In the genomic region with DNA sequence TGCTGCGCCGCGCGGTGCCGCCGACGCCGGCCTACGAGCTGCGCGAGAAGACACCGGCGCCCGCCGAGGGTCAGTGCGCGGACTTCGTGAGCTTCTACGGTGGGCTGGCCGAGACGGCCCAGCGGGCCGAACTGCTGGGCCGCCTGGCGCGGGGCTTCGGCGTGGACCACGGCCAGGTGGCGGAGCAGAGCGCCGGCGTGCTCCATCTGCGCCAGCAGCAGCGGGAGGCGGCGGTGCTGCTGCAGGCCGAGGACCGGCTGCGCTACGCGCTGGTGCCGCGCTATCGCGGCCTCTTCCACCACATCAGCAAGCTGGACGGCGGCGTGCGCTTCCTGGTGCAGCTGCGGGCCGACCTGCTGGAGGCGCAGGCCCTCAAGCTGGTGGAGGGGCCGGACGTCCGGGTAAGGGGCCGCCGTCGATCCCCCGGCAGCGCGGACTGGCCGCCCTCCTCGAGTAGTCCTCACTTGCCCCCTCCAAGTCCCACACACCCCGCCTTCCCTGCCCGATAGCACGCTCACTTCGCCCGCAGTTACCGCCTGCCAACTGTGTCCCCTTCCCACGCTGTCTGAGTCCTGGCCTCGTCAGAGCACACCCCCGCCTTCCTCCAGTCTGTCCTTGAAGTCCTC, we compare ENCODE assay signal across 1 cellular context.
TF ChIP-seq lines count a peak whose summit lies in the region.

No MANE protein-coding gene starts in this region.

TF ChIP-seq in K562, 482 proteins besides CTCF, POLR2A, EP300 and RAD21 (continued from another document and continues in another):
- no peak for TF ChIP-seq SMARCE1 (IDR thresholded peaks at IDR 0.05)
- no peak; a peak in 1 of 4 replicates for TF ChIP-seq HDAC1 (IDR thresholded peaks at IDR 0.05)
- peak; percentile 41; the same call in 1 of the 2 replicates for TF ChIP-seq ATF7 (IDR thresholded peaks at IDR 0.05)
- TF ChIP-seq, protein P1, sequence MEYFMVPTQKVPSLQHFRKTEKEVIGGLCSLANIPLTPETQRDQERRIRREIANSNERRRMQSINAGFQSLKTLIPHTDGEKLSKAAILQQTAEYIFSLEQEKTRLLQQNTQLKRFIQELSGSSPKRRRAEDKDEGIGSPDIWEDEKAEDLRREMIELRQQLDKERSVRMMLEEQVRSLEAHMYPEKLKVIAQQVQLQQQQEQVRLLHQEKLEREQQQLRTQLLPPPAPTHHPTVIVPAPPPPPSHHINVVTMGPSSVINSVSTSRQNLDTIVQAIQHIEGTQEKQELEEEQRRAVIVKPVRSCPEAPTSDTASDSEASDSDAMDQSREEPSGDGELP (CRISPR knock-in tag; IDR thresholded peaks at IDR 0.05; ENCODE audit: borderline replicate concordance), result peak; percentile 61; the same call in 1 of the 2 replicates
- no peak for TF ChIP-seq ZNF584 (CRISPR knock-in tag; IDR thresholded peaks at IDR 0.05; ENCODE audit: low read depth)
- TF ChIP-seq KLF1 (tag; IDR thresholded peaks at IDR 0.05), result no peak; the same call in 1 of the 2 replicates
- TF ChIP-seq ETS2 (tag; IDR thresholded peaks at IDR 0.05; ENCODE audit: borderline replicate concordance, poor library complexity, severe bottlenecking), result no peak
- no peak for TF ChIP-seq MAFF (IDR thresholded peaks at IDR 0.05; ENCODE audit: low read length)
- TF ChIP-seq NFXL1 (CRISPR knock-in tag; IDR thresholded peaks at IDR 0.05), result no peak
- TF ChIP-seq ASH1L (IDR thresholded peaks at IDR 0.05; ENCODE audit: borderline replicate concordance, low read depth, partially characterized antibody), result no peak
- no peak for TF ChIP-seq ZNF134 (CRISPR knock-in tag; conservative IDR thresholded peaks at IDR 0.05)
- no peak; the same call in 1 of the 2 replicates for TF ChIP-seq HNRNPL (IDR thresholded peaks at IDR 0.05; ENCODE audit: low read depth, low read length)
- TF ChIP-seq POLR2AphosphoS2 (IDR thresholded peaks at IDR 0.05; ENCODE audit: low read length), result no peak
- peak; percentile 82 for TF ChIP-seq RBBP5 (IDR thresholded peaks at IDR 0.05; ENCODE audit: borderline replicate concordance, insufficient read depth, low read length, poor library complexity, severe bottlenecking)
- TF ChIP-seq TCFL5 (CRISPR knock-in tag; conservative IDR thresholded peaks at IDR 0.05), result no peak
- no peak for TF ChIP-seq CBFB (CRISPR knock-in tag; IDR thresholded peaks at IDR 0.05)
- TF ChIP-seq NR4A1 (CRISPR knock-in tag; IDR thresholded peaks at IDR 0.05), result no peak
- TF ChIP-seq NR4A1 (tag; IDR thresholded peaks at IDR 0.05), result 0 out of 2 replicates have a peak, but pooled peaks have one; percentile 22
- TF ChIP-seq, protein P2, sequence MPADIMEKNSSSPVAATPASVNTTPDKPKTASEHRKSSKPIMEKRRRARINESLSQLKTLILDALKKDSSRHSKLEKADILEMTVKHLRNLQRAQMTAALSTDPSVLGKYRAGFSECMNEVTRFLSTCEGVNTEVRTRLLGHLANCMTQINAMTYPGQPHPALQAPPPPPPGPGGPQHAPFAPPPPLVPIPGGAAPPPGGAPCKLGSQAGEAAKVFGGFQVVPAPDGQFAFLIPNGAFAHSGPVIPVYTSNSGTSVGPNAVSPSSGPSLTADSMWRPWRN (IDR thresholded peaks at IDR 0.05; ENCODE audit: low read depth), result no peak
- TF ChIP-seq CREB1 (IDR thresholded peaks at IDR 0.05), result peak; percentile 23; the same call in 1 of the 2 replicates
- no peak for TF ChIP-seq CREB1 (CRISPR knock-in tag; IDR thresholded peaks at IDR 0.05)
- TF ChIP-seq ZFPM2 (CRISPR knock-in tag; IDR thresholded peaks at IDR 0.05), result no peak
- peak; percentile 43; the same call in 1 of the 2 replicates for TF ChIP-seq ZNF583 (CRISPR knock-in tag; IDR thresholded peaks at IDR 0.05)
- no peak for TF ChIP-seq MXI1 (IDR thresholded peaks at IDR 0.05; ENCODE audit: low read depth, low read length)
- TF ChIP-seq TRIM24 (IDR thresholded peaks at IDR 0.05), result no peak
- TF ChIP-seq COPS2 (conservative IDR thresholded peaks at IDR 0.05), result no peak
- no peak for TF ChIP-seq RCOR1 (IDR thresholded peaks at IDR 0.05; ENCODE audit: borderline replicate concordance in 1 of 2, low read depth in 2 of 2, low read length in 2 of 2)
- TF ChIP-seq, protein P3, sequence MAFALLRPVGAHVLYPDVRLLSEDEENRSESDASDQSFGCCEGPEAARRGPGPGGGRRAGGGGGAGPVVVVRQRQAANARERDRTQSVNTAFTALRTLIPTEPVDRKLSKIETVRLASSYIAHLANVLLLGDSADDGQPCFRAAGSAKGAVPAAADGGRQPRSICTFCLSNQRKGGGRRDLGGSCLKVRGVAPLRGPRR (CRISPR knock-in tag; IDR thresholded peaks at IDR 0.05), result no peak
- no peak for TF ChIP-seq TAF9B (IDR thresholded peaks at IDR 0.05; ENCODE audit: partially characterized antibody)
- TF ChIP-seq GABPB1 (CRISPR knock-in tag; IDR thresholded peaks at IDR 0.05), result no peak; the same call in 1 of the 2 replicates
- TF ChIP-seq ZBTB1 (CRISPR knock-in tag; IDR thresholded peaks at IDR 0.05; ENCODE audit: borderline replicate concordance, low read depth), result no peak
- TF ChIP-seq, protein P4, sequence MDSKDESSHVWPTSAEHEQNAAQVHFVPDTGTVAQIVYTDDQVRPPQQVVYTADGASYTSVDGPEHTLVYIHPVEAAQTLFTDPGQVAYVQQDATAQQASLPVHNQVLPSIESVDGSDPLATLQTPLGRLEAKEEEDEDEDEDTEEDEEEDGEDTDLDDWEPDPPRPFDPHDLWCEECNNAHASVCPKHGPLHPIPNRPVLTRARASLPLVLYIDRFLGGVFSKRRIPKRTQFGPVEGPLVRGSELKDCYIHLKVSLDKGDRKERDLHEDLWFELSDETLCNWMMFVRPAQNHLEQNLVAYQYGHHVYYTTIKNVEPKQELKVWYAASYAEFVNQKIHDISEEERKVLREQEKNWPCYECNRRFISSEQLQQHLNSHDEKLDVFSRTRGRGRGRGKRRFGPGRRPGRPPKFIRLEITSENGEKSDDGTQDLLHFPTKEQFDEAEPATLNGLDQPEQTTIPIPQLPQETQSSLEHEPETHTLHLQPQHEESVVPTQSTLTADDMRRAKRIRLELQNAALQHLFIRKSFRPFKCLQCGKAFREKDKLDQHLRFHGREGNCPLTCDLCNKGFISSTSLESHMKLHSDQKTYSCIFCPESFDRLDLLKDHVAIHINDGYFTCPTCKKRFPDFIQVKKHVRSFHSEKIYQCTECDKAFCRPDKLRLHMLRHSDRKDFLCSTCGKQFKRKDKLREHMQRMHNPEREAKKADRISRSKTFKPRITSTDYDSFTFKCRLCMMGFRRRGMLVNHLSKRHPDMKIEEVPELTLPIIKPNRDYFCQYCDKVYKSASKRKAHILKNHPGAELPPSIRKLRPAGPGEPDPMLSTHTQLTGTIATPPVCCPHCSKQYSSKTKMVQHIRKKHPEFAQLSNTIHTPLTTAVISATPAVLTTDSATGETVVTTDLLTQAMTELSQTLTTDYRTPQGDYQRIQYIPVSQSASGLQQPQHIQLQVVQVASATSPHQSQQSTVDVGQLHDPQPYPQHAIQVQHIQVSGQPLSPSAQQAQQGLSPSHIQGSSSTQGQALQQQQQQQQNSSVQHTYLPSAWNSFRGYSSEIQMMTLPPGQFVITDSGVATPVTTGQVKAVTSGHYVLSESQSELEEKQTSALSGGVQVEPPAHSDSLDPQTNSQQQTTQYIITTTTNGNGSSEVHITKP (IDR thresholded peaks at IDR 0.05; ENCODE audit: partially characterized antibody), result peak; percentile 22
- TF ChIP-seq, protein P5, sequence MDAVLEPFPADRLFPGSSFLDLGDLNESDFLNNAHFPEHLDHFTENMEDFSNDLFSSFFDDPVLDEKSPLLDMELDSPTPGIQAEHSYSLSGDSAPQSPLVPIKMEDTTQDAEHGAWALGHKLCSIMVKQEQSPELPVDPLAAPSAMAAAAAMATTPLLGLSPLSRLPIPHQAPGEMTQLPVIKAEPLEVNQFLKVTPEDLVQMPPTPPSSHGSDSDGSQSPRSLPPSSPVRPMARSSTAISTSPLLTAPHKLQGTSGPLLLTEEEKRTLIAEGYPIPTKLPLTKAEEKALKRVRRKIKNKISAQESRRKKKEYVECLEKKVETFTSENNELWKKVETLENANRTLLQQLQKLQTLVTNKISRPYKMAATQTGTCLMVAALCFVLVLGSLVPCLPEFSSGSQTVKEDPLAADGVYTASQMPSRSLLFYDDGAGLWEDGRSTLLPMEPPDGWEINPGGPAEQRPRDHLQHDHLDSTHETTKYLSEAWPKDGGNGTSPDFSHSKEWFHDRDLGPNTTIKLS (IDR thresholded peaks at IDR 0.05; ENCODE audit: borderline replicate concordance, low read depth), result peak; percentile 71; the same call in 1 of the 2 replicates
- no peak for TF ChIP-seq SMAD2 (IDR thresholded peaks at IDR 0.05; ENCODE audit: low read depth, low read length)
- no peak for TF ChIP-seq RNF2 (IDR thresholded peaks at IDR 0.05)
- TF ChIP-seq JUND (IDR thresholded peaks at IDR 0.05; ENCODE audit: borderline replicate concordance, low read depth, low read length), result no peak
- no peak for TF ChIP-seq JUND (tag; IDR thresholded peaks at IDR 0.05; ENCODE audit: borderline replicate concordance, low read depth, low read length)
- TF ChIP-seq ZNF347 (CRISPR knock-in tag; IDR thresholded peaks at IDR 0.05; ENCODE audit: low read depth), result no peak
- TF ChIP-seq ZNF431 (CRISPR knock-in tag; IDR thresholded peaks at IDR 0.05), result no peak
- no peak for TF ChIP-seq PHF21A (IDR thresholded peaks at IDR 0.05; ENCODE audit: borderline replicate concordance, low read depth)
- TF ChIP-seq, protein P6, sequence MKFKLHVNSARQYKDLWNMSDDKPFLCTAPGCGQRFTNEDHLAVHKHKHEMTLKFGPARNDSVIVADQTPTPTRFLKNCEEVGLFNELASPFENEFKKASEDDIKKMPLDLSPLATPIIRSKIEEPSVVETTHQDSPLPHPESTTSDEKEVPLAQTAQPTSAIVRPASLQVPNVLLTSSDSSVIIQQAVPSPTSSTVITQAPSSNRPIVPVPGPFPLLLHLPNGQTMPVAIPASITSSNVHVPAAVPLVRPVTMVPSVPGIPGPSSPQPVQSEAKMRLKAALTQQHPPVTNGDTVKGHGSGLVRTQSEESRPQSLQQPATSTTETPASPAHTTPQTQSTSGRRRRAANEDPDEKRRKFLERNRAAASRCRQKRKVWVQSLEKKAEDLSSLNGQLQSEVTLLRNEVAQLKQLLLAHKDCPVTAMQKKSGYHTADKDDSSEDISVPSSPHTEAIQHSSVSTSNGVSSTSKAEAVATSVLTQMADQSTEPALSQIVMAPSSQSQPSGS (CRISPR knock-in tag; IDR thresholded peaks at IDR 0.05), result 0 out of 2 replicates have a peak, but pooled peaks have one; percentile 48
- no peak for TF ChIP-seq PTTG1 (tag; IDR thresholded peaks at IDR 0.05; ENCODE audit: low read depth)
- no peak for TF ChIP-seq HNRNPK (IDR thresholded peaks at IDR 0.05; ENCODE audit: low read depth, low read length, poor library complexity, severe bottlenecking)
- TF ChIP-seq, protein P7, sequence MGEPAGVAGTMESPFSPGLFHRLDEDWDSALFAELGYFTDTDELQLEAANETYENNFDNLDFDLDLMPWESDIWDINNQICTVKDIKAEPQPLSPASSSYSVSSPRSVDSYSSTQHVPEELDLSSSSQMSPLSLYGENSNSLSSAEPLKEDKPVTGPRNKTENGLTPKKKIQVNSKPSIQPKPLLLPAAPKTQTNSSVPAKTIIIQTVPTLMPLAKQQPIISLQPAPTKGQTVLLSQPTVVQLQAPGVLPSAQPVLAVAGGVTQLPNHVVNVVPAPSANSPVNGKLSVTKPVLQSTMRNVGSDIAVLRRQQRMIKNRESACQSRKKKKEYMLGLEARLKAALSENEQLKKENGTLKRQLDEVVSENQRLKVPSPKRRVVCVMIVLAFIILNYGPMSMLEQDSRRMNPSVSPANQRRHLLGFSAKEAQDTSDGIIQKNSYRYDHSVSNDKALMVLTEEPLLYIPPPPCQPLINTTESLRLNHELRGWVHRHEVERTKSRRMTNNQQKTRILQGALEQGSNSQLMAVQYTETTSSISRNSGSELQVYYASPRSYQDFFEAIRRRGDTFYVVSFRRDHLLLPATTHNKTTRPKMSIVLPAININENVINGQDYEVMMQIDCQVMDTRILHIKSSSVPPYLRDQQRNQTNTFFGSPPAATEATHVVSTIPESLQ (CRISPR knock-in tag; IDR thresholded peaks at IDR 0.05), result no peak
